In genomic region chr3:119580148-119580760, GRCh38 we compare ENCODE assay signal across 8 cellular contexts. TPM values are rescaled to one million over a fixed set of nuclear protein-coding genes. Genes with fewer than 3 reads are reported as not detected.
A peak's percentile ranks its signal among the peaks of the same experiment; 100 is the strongest.
DNase-seq lines count a peak whose midpoint lies in the region; ATAC-seq and TF ChIP-seq lines count a peak whose summit lies in the region.

No MANE protein-coding gene starts in this region.

- TF ChIP-seq CTCF in VCaP (conservative IDR thresholded peaks at IDR 0.05): no peak
- no peak for TF ChIP-seq CTCF in foreskin keratinocyte (conservative IDR thresholded peaks at IDR 0.05)

- peaks cover 6% of the 10 kb centered on the region for H3K27me3 Mint-ChIP-seq in CD4-positive, CD25-positive, alpha-beta regulatory T cell

- H2BK5ac ChIP-seq in neuronal stem cell (ENCODE audit: low read length): no peak overlapping the region

- H3K9me3 ChIP-seq in CD4-positive, CD25-positive, alpha-beta regulatory T cell (ENCODE audit: control insufficient read depth in 2 of 2, low read length in 2 of 2): no peaks in the 10 kb centered on the region
- H3K9me3 ChIP-seq in neuronal stem cell (replicated peaks in 1 of 2; ENCODE audit: control insufficient read depth in 2 of 2, insufficient read depth in 1 of 2, low read depth in 1 of 2, low read length in 2 of 2): no peaks in the 10 kb centered on the region

- H3K79me1 ChIP-seq in neuronal stem cell (ENCODE audit: low read depth, low read length): no peaks in the 10 kb centered on the region

- H3K23ac ChIP-seq in neuronal stem cell (ENCODE audit: low read depth, low read length, poor library complexity): no peak overlapping the region

- no peak overlapping the region for H2BK12ac ChIP-seq in neuronal stem cell (ENCODE audit: low read length)

- H2BK15ac ChIP-seq in neuronal stem cell (ENCODE audit: low read length): no peak overlapping the region

- H3K9ac ChIP-seq in neuronal stem cell (ENCODE audit: low read depth, low read length, poor library complexity): no peak overlapping the region

- peak overlapping the region; percentile 93 for H3K4me3 ChIP-seq in CD4-positive, CD25-positive, alpha-beta regulatory T cell (ENCODE audit: low read depth, low read length)
- peak overlapping the region; percentile 31 to 80 for H3K4me3 ChIP-seq in neuronal stem cell (ENCODE audit: low read length in 2 of 2)

- no peak overlapping the region for H2AK5ac ChIP-seq in neuronal stem cell (ENCODE audit: low read depth, low read length)

- WGBS in neuronal stem cell (ENCODE audit: extremely low coverage in 2 of 2, insufficient read length in 2 of 2, insufficient replicate concordance in 1 of 2), 2 donors: no CpG with 5 or more reads among the region's 11 CpGs

- H4K91ac ChIP-seq in neuronal stem cell (ENCODE audit: low read depth, low read length, poor library complexity): no peak overlapping the region

- peaks cover 16 to 37% (median 21%) of the 10 kb centered on the region in 4 donors for H3K4me1 Mint-ChIP-seq in CD4-positive, CD25-positive, alpha-beta regulatory T cell

- no peak overlapping the region for H2BK120ac ChIP-seq in neuronal stem cell (ENCODE audit: low read depth, low read length)

- H3K4me2 ChIP-seq in neuronal stem cell (ENCODE audit: insufficient read depth, low read length, poor library complexity, severe bottlenecking): peak overlapping the region; percentile 91

- peak; percentile 54 for ATAC-seq in CD4-positive, CD25-positive, alpha-beta regulatory T cell (ENCODE audit: low read depth in 2 of 2)
- ATAC-seq in GM19043 (IDR thresholded peaks at IDR 0.05; ENCODE audit: low read depth, unreplicated experiment) (peak; percentile 76), HG03139 (IDR thresholded peaks at IDR 0.05; ENCODE audit: unreplicated experiment) (peak; percentile 80), foreskin keratinocyte (peak; percentile 3)

- no peak overlapping the region for H3K14ac ChIP-seq in neuronal stem cell (ENCODE audit: low read length)

- H3K36me3 ChIP-seq in CD4-positive, CD25-positive, alpha-beta regulatory T cell (ENCODE audit: control insufficient read depth, insufficient read depth, low read length): no peaks in the 10 kb centered on the region
- peaks cover 0 to 3% of the 10 kb centered on the region in 2 donors for H3K36me3 ChIP-seq in neuronal stem cell (replicated peaks in 1 of 2; ENCODE audit: control insufficient read depth in 2 of 2, insufficient read depth in 2 of 2, low read length in 2 of 2)

- no peak overlapping the region for H3K4ac ChIP-seq in neuronal stem cell (ENCODE audit: low read length)

- H3K27ac ChIP-seq in CD4-positive, CD25-positive, alpha-beta regulatory T cell (ENCODE audit: insufficient read depth, low read length, poor library complexity, severe bottlenecking): peak overlapping the region; percentile 82
- H3K27ac ChIP-seq in VCaP (peak overlapping the region; percentile 90), foreskin keratinocyte (peak overlapping the region; percentile 43), neuronal stem cell (replicated peaks; ENCODE audit: low read length) (peak overlapping the region; percentile 19)

- H3K9me3 Mint-ChIP-seq in CD4-positive, CD25-positive, alpha-beta regulatory T cell: peaks cover 0 to 2% (median 0%) of the 10 kb centered on the region in 7 donors

- peak overlapping the region; percentile 92 to 98 (median 97) for H3K4me3 Mint-ChIP-seq in CD4-positive, CD25-positive, alpha-beta regulatory T cell

- H3K27me3 ChIP-seq in CD4-positive, CD25-positive, alpha-beta regulatory T cell (ENCODE audit: control insufficient read depth, insufficient read depth, low read length): no peaks in the 10 kb centered on the region
- H3K27me3 ChIP-seq in foreskin keratinocyte (no peaks in the 10 kb centered on the region), neuronal stem cell (ENCODE audit: control insufficient read depth in 3 of 3, insufficient read depth in 3 of 3, low read depth in 1 of 3, low read length in 3 of 3) (peaks cover 0 to 39% (median 2%) of the 10 kb centered on the region in 3 experiments)

- H3K27ac Mint-ChIP-seq in CD4-positive, CD25-positive, alpha-beta regulatory T cell: peak overlapping the region; percentile 92 to 96 (median 95)

- peak overlapping the region; percentile 97 for H3K18ac ChIP-seq in neuronal stem cell (ENCODE audit: low read length)

- DNase-seq in CD4-positive, CD25-positive, alpha-beta regulatory T cell: peak in 2 of 3 donors; percentile 7 to 61
- DNase-seq in foreskin keratinocyte (no peak), neuronal stem cell (ENCODE audit: low spot score) (no peak), EL (no peak), NK-92 (lab: John Stamatoyannopoulos, UW; ENCODE audit: unreplicated experiment) (no peak)

- peaks cover 9% of the 10 kb centered on the region for H3K4me1 ChIP-seq in CD4-positive, CD25-positive, alpha-beta regulatory T cell (ENCODE audit: control insufficient read depth, insufficient read depth, low read length, poor library complexity, severe bottlenecking)
- H3K4me1 ChIP-seq in foreskin keratinocyte: no peaks in the 10 kb centered on the region
- peaks cover 0 to 3% of the 10 kb centered on the region in 2 donors for H3K4me1 ChIP-seq in neuronal stem cell (ENCODE audit: control insufficient read depth in 2 of 2, insufficient read depth in 1 of 2, low read depth in 1 of 2, low read length in 2 of 2)

- H4K8ac ChIP-seq in neuronal stem cell (ENCODE audit: low read depth, low read length): no peak overlapping the region

- peak overlapping the region; percentile 92 for H2AFZ ChIP-seq in neuronal stem cell (ENCODE audit: low read length)

- H3K36me3 Mint-ChIP-seq in CD4-positive, CD25-positive, alpha-beta regulatory T cell: no peaks in the 10 kb centered on the region

RNA-seq across cellular contexts. Expression of gene ADPRH, which starts 1.0 kb away (rescaled TPM):
- total RNA-seq in CD4-positive, CD25-positive, alpha-beta regulatory T cell: 6.6 TPM
- polyA plus RNA-seq in CD4-positive, CD25-positive, alpha-beta regulatory T cell: 10 to 100 TPM in 3 of 4 donors, 1 to 10 TPM in 1; 6.2 to 17.2 (median 14.6) TPM
- 0.99 and 1.0 TPM in 2 replicates for total RNA-seq in foreskin keratinocyte
- 0.48 and 0.50 TPM in 2 replicates for polyA plus RNA-seq in foreskin keratinocyte
- 0.91 TPM for polyA plus RNA-seq in neuronal stem cell (2013, experiment 1 of 2)
- polyA plus RNA-seq in neuronal stem cell (2013, experiment 2 of 2): 0.94 TPM

RNA-seq across cellular contexts. Expression of gene PLA1A, which starts 17.4 kb away (rescaled TPM):
- total RNA-seq in CD4-positive, CD25-positive, alpha-beta regulatory T cell: not detected
- polyA plus RNA-seq in CD4-positive, CD25-positive, alpha-beta regulatory T cell: under 1 TPM in 1 of 4 donors, not detected in 3; 0.18 TPM
- total RNA-seq in foreskin keratinocyte: not detected in 2 replicates
- not detected in 2 replicates for polyA plus RNA-seq in foreskin keratinocyte
- 0.03 TPM for polyA plus RNA-seq in neuronal stem cell (2013, experiment 1 of 2)
- polyA plus RNA-seq in neuronal stem cell (2013, experiment 2 of 2): 0.03 TPM

RNA-seq across cellular contexts. Expression of gene CD80, which starts 20.8 kb away (rescaled TPM):
- total RNA-seq in CD4-positive, CD25-positive, alpha-beta regulatory T cell: 24.2 TPM
- polyA plus RNA-seq in CD4-positive, CD25-positive, alpha-beta regulatory T cell: 1 to 10 TPM in 3 of 4 donors, under 1 TPM in 1; 0.87 to 2.8 (median 1.9) TPM
- total RNA-seq in foreskin keratinocyte: not detected in 2 replicates
- polyA plus RNA-seq in foreskin keratinocyte: not detected in 2 replicates
- not detected for polyA plus RNA-seq in neuronal stem cell (2013, experiment 1 of 2)
- polyA plus RNA-seq in neuronal stem cell (2013, experiment 2 of 2): not detected

Comparison
In these comparisons a context has a peak if more than half of its experiments do, and no peak if none do; other contexts are left out.
1. ATAC-seq: peak in every context shown above with its lines; median percentile 80 in HG03139; 76 in GM19043; 54 in CD4-positive, CD25-positive, alpha-beta regulatory T cell; 3 in foreskin keratinocyte.
2. DNase-seq: peak in CD4-positive, CD25-positive, alpha-beta regulatory T cell (2 of 3); none in foreskin keratinocyte (0 of 2), neuronal stem cell (single experiment), EL (single experiment) and NK-92 (single experiment).
3. H3K27ac ChIP-seq: peak in every context shown above with its lines; median percentile 90 in VCaP; 82 in CD4-positive, CD25-positive, alpha-beta regulatory T cell; 43 in foreskin keratinocyte; 19 in neuronal stem cell.
4. RNA of gene CD80, which starts 20.8 kb away (total RNA-seq): 24.2 TPM in CD4-positive, CD25-positive, alpha-beta regulatory T cell (single experiment); not detected in foreskin keratinocyte; every median in the first group is over 10 times any median in the second.